ENCODE assay signal across 12 cellular contexts in genomic region chr10:46547881-46548780, GRCh38. TPM values are rescaled to one million over a fixed set of nuclear protein-coding genes. Genes with fewer than 3 reads are reported as not detected.
A peak's percentile ranks its signal among the peaks of the same experiment; 100 is the strongest.
DNase-seq lines count a peak whose midpoint lies in the region; ATAC-seq and TF ChIP-seq lines count a peak whose summit lies in the region.
"Had no signal": no experiment of that assay in that cellular context is flagged by ENCODE, and none has a peak within 500 bp of the region (broad histone marks: within the 10 kb centered on the region; RNA-seq: fewer than 3 reads in every experiment).

No MANE protein-coding gene starts in this region.

- TF ChIP-seq CTCF in BE2C (IDR thresholded peaks at IDR 0.05; ENCODE audit: low read depth, low read length): no peak
- no peak for TF ChIP-seq CTCF in endodermal cell (conservative IDR thresholded peaks at IDR 0.05)
- TF ChIP-seq CTCF in ovary (IDR thresholded peaks at IDR 0.05): no peak
- TF ChIP-seq CTCF in vagina (IDR thresholded peaks at IDR 0.05): no peak

- H3K9me3 Mint-ChIP-seq in endodermal cell: no peaks in the 10 kb centered on the region
- H3K9me3 Mint-ChIP-seq: naive thymus-derived CD8-positive, alpha-beta T cell had no signal

- H3K9ac ChIP-seq in endodermal cell (ENCODE audit: extremely low read depth, low read length, poor library complexity, severe bottlenecking): no peak overlapping the region

- intact Hi-C loops in ovary (cut with DNase I): no loop called here
- intact Hi-C loops in vagina (cut with DNase I): no loop called here

- H3K4me1 ChIP-seq in BE2C: no peaks in the 10 kb centered on the region
- no peaks in the 10 kb centered on the region for H3K4me1 ChIP-seq in endodermal cell (ENCODE audit: control insufficient read depth, insufficient read depth, low read length)
- H3K4me1 ChIP-seq in ovary (ENCODE audit: insufficient read depth): no peaks in the 10 kb centered on the region
- H3K4me1 ChIP-seq in vagina: no peaks in the 10 kb centered on the region

- DNase-seq in BE2C (peak; percentile 8), M059J (ENCODE audit: low read depth) (peak; percentile 45), endodermal cell (peak; percentile 53), ovary (peak in 3 of 5 donors; percentile 13 to 21 (median 13)), vagina (ENCODE audit: extremely low spot score in 2 of 2) (no peak), AML-193 (lab: John Stamatoyannopoulos, UW) (no peak), NCI-H510A treated with DMSO at 0.1 percent for 48 hours (lab: John Stamatoyannopoulos, UW) (no peak)
- DNase-seq: anterior cingulate cortex, NCI-H1417 treated with DMSO at 0.1 percent for 48 hours had no signal

- H3K4me3 Mint-ChIP-seq in endodermal cell: no peak overlapping the region
- H3K4me3 Mint-ChIP-seq: naive thymus-derived CD8-positive, alpha-beta T cell had no signal

- H3K27me3 ChIP-seq in BE2C (no peaks in the 10 kb centered on the region), endodermal cell (ENCODE audit: control insufficient read depth, insufficient read depth, low read length, poor library complexity, severe bottlenecking) (no peaks in the 10 kb centered on the region), ovary (no peaks in the 10 kb centered on the region), vagina (no peaks in the 10 kb centered on the region)

- H3K4me3 ChIP-seq in BE2C (ENCODE audit: low read depth, low read length) (no peak overlapping the region), endodermal cell (ENCODE audit: low read length) (no peak overlapping the region), ovary (no peak overlapping the region), vagina (no peak overlapping the region)

- H3K27ac ChIP-seq in endodermal cell (ENCODE audit: low read depth, low read length): no peak overlapping the region
- no peak overlapping the region for H3K27ac ChIP-seq in ovary
- H3K27ac ChIP-seq in vagina: no peak overlapping the region

- peaks cover 2% of the 10 kb centered on the region for H3K36me3 Mint-ChIP-seq in endodermal cell (ENCODE audit: low read depth)
- H3K36me3 Mint-ChIP-seq: naive thymus-derived CD8-positive, alpha-beta T cell had no signal

- H3K4me1 Mint-ChIP-seq in endodermal cell: no peaks in the 10 kb centered on the region
- H3K4me1 Mint-ChIP-seq: naive thymus-derived CD8-positive, alpha-beta T cell had no signal

- peaks cover 6% of the 10 kb centered on the region for H3K27me3 Mint-ChIP-seq in endodermal cell (ENCODE audit: insufficient read depth)

- H3K27ac Mint-ChIP-seq in endodermal cell: no peak overlapping the region
- H3K27ac Mint-ChIP-seq: naive thymus-derived CD8-positive, alpha-beta T cell had no signal

- TF ChIP-seq EP300 in ovary (IDR thresholded peaks at IDR 0.05): no peak

- TF ChIP-seq POLR2A in ovary (IDR thresholded peaks at IDR 0.05) (no peak), vagina (IDR thresholded peaks at IDR 0.05) (no peak)

- H3K9me3 ChIP-seq in BE2C (no peaks in the 10 kb centered on the region), endodermal cell (ENCODE audit: control insufficient read depth, low read length) (no peaks in the 10 kb centered on the region), ovary (no peaks in the 10 kb centered on the region), vagina (no peaks in the 10 kb centered on the region)

- no peak for ATAC-seq in HG03135 (IDR thresholded peaks at IDR 0.05; ENCODE audit: unreplicated experiment)
- ATAC-seq: naive thymus-derived CD8-positive, alpha-beta T cell had no signal

- H3K36me3 ChIP-seq in BE2C (no peaks in the 10 kb centered on the region), endodermal cell (ENCODE audit: control insufficient read depth, insufficient read depth, low read length) (no peaks in the 10 kb centered on the region), ovary (no peaks in the 10 kb centered on the region), vagina (no peaks in the 10 kb centered on the region)

- WGBS in endodermal cell (ENCODE audit: insufficient coverage in 1 of 2, insufficient read length in 1 of 2), 2 experiments: 67 to 73% methylated on average over 9 to 11 of the region's 11 CpGs
- 68 to 71% (median 70%) methylated on average over 11 of the region's 11 CpGs for WGBS in ovary, 3 donors

RNA-seq across cellular contexts. Expression of gene GPRIN2, which starts 8.3 kb away (rescaled TPM):
- polyA plus RNA-seq in BE2C (2012; ENCODE audit: insufficient read depth, insufficient read length, low read depth): not detected
- total RNA-seq in M059J (2014; rRNA removed; shearing (Covaris generic)): 0.10 and 1.6 TPM in 2 replicates
- total RNA-seq in endodermal cell: 10 to 100 TPM; 16.1 to 25.2 TPM
- polyA plus RNA-seq in endodermal cell (2013, experiment 1 of 2): 4.7 TPM
- polyA plus RNA-seq in endodermal cell (2013, experiment 2 of 2): 3.0 TPM
- 1 to 10 TPM in 1 of 7 donors, under 1 TPM in 3, not detected in 3; 0.27 to 2.4 (median 0.78) TPM for total RNA-seq in ovary
- polyA plus RNA-seq in ovary: under 1 TPM in 1 of 2 donors, not detected in 1; 0.22 TPM
- total RNA-seq in vagina: 5.6 TPM
- total RNA-seq: endothelial cell of umbilical vein; naive thymus-derived CD8-positive, alpha-beta T cell had no signal
- polyA plus RNA-seq: endothelial cell of umbilical vein; naive thymus-derived CD8-positive, alpha-beta T cell had no signal

RNA-seq across cellular contexts. Expression of gene SYT15, which starts 30.8 kb away (rescaled TPM):
- 1.4 TPM for polyA plus RNA-seq in BE2C (2012; ENCODE audit: insufficient read depth, insufficient read length, low read depth)
- total RNA-seq in M059J (2014; rRNA removed; shearing (Covaris generic)): 0.02 and 0.05 TPM in 2 replicates
- total RNA-seq in endodermal cell: 1 to 10 TPM; 1.3 to 3.2 TPM
- polyA plus RNA-seq in endodermal cell (2013, experiment 1 of 2): 0.50 TPM
- 0.58 TPM for polyA plus RNA-seq in endodermal cell (2013, experiment 2 of 2)
- total RNA-seq in ovary: 1 to 10 TPM in 6 of 7 donors, under 1 TPM in 1; 0.24 to 5.3 (median 3.2) TPM
- polyA plus RNA-seq in ovary: 1 to 10 TPM; 1.2 to 4.6 TPM
- 5.4 TPM for total RNA-seq in vagina

Comparison
In these comparisons a context has a peak if more than half of its experiments do, and no peak if none do; other contexts are left out.
1. DNase-seq: peak in BE2C (single experiment), M059J (single experiment), endodermal cell (single experiment) and ovary (3 of 5); none in vagina (0 of 2), AML-193 (0 of 2) and NCI-H510A treated with DMSO at 0.1 percent for 48 hours (single experiment).